Comparison of ENCODE assay signal across 8 cellular contexts in genomic region chr4:75673027-75673958, GRCh38. TPM values are rescaled to one million over a fixed set of nuclear protein-coding genes. Genes with fewer than 3 reads are reported as not detected.
DNase-seq lines count a peak whose midpoint lies in the region; ATAC-seq and TF ChIP-seq lines count a peak whose summit lies in the region.

Gene G3BP2, minus strand, starts transcription at chr4:75673411. Its CDS starts 11,386 bp downstream, at chr4:75662025.

- H4K20me1 ChIP-seq in SK-N-SH (ENCODE audit: insufficient read depth) = peaks cover 38% of the 10 kb centered on the region

- peak within 1 kb of the TSS; percentile 96 for H3K9ac ChIP-seq in SK-N-SH

- H3K27me3 ChIP-seq in SK-N-SH (ENCODE audit: insufficient read depth) (no peaks in the 10 kb centered on the region), gastroesophageal sphincter (no peaks in the 10 kb centered on the region), neutrophil (no peaks in the 10 kb centered on the region)

- H3K4me1 ChIP-seq in SK-N-SH (ENCODE audit: control insufficient read depth in 1 of 2, insufficient read depth in 2 of 2, low read depth in 1 of 2, low read length in 1 of 2) (peaks cover 0 to 5% of the 10 kb centered on the region in 2 experiments; a peak in 2 of 4 replicates), gastroesophageal sphincter (peaks cover 0 to 46% (median 3%) of the 10 kb centered on the region in 3 donors), neutrophil (ENCODE audit: control insufficient read depth in 1 of 2, insufficient read depth in 1 of 2, low read depth in 1 of 2, low read length in 1 of 2) (peaks cover 29 to 32% of the 10 kb centered on the region in 2 experiments)

- peak; percentile 88 to 92 for TF ChIP-seq POLR2A in gastroesophageal sphincter (IDR thresholded peaks at IDR 0.05)

- no peaks in the 10 kb centered on the region for H3K9me3 ChIP-seq in SK-N-SH
- H3K9me3 ChIP-seq in gastroesophageal sphincter = no peaks in the 10 kb centered on the region
- H3K9me3 ChIP-seq in neutrophil = no peaks in the 10 kb centered on the region

- no peak; a peak in 1 of 4 replicates for TF ChIP-seq EP300 in SK-N-SH (IDR thresholded peaks at IDR 0.05; ENCODE audit: borderline replicate concordance in 1 of 2, low read depth in 1 of 2, low read length in 1 of 2)
- no peak for TF ChIP-seq EP300 in gastroesophageal sphincter (IDR thresholded peaks at IDR 0.05)

- POLR2A ChIA-PET in SK-N-SH (lab: Yijun Ruan, JAX) = interaction anchor here (0.6 to 2.3 kb wide), 5 partner anchors 43 to 1461 kb away, joined by 3 to 24 read pairs (median 4); partner anchors contain the start of genes CDKL2 and USO1

- peaks cover 9% of the 10 kb centered on the region for H3F3A ChIP-seq in SK-N-SH (replicated peaks; ENCODE audit: insufficient read depth)

- H3K36me3 ChIP-seq in SK-N-SH (replicated peaks in 1 of 2; ENCODE audit: control insufficient read depth in 1 of 2, insufficient read depth in 2 of 2, low read length in 1 of 2) (no peaks in the 10 kb centered on the region), gastroesophageal sphincter (no peaks in the 10 kb centered on the region), neutrophil (no peaks in the 10 kb centered on the region)

- H3K79me2 ChIP-seq in SK-N-SH (ENCODE audit: insufficient read depth) = peaks cover 49% of the 10 kb centered on the region

- 2% methylated on average over 14 of the region's 83 CpGs for WGBS in SK-N-SH (ENCODE audit: low lambda C conversion rate)
- WGBS in gastroesophageal sphincter (ENCODE audit: low coverage in 1 of 2), 2 donors = 0 to 1% methylated on average over 1 to 25 of the region's 83 CpGs

- TF ChIP-seq RAD21 in SK-N-SH (IDR thresholded peaks at IDR 0.05; ENCODE audit: low read length) = no peak; the same call in none of the 2 replicates

- no peaks in the 10 kb centered on the region for H3K9me2 ChIP-seq in SK-N-SH

- CTCF ChIA-PET in SK-N-SH (lab: Yijun Ruan, JAX) = interaction anchor here (0.8 to 6.3 kb wide), 5 partner anchors 14 to 433 kb away, joined by 3 to 45 read pairs (median 4); partner anchors contain the start of gene USO1

- peak within 1 kb of the TSS; percentile 87 to 98 for H3K27ac ChIP-seq in SK-N-SH (ENCODE audit: low read depth in 2 of 2, low read length in 1 of 2)
- H3K27ac ChIP-seq in gastroesophageal sphincter = peak within 1 kb of the TSS; percentile 95 to 99 (median 97)
- H3K27ac ChIP-seq in neutrophil = peak within 1 kb of the TSS; percentile 94
- peak within 1 kb of the TSS; percentile 96 for H3K27ac ChIP-seq in substantia nigra (ENCODE audit: low read depth, low read length, poor library complexity, severe bottlenecking)

- H3K4me2 ChIP-seq in SK-N-SH = peak within 1 kb of the TSS; percentile 92

- ATAC-seq in HG02571 (IDR thresholded peaks at IDR 0.05; ENCODE audit: unreplicated experiment) (peak; percentile 90), gastroesophageal sphincter (peak; percentile 100)

- H2AFZ ChIP-seq in SK-N-SH (ENCODE audit: low read depth) = peak within 1 kb of the TSS; percentile 86

- DNase-seq in GM04504 (ENCODE audit: low read depth) = peak; percentile 95
- peak; percentile 96 for DNase-seq in NCI-H1048 (lab: John Stamatoyannopoulos, UW)
- DNase-seq in SK-N-SH = peak; percentile 98
- DNase-seq in activated naive CD4-positive, alpha-beta T cell treated with anti-CD3 and anti-CD28 coated beads, Interleukin-2, amount 50 U/mL, for 16 hours = peak; percentile 98
- DNase-seq in substantia nigra (lab: John Stamatoyannopoulos, UW) = peak; percentile 73 to 99 (median 96)

- TF ChIP-seq CTCF in SK-N-SH (IDR thresholded peaks at IDR 0.05) (no peak), gastroesophageal sphincter (IDR thresholded peaks at IDR 0.05) (peak in 1 of 4 experiments; percentile 15), neutrophil (IDR thresholded peaks at IDR 0.05) (peak; percentile 32)

- H3K4me3 ChIP-seq in SK-N-SH (ENCODE audit: low read depth in 2 of 2, low read length in 1 of 2) (peak within 1 kb of the TSS; percentile 76 to 99), gastroesophageal sphincter (peak within 1 kb of the TSS; percentile 73 to 76), neutrophil (ENCODE audit: low read depth in 1 of 2, low read length in 1 of 2) (peak within 1 kb of the TSS; percentile 96 to 97)

TF ChIP-seq in SK-N-SH, 30 proteins besides CTCF, POLR2A, EP300 and RAD21 (continues in another document):
- TF ChIP-seq USF1 (IDR thresholded peaks at IDR 0.05; ENCODE audit: borderline replicate concordance, low read depth) (no peak), JUND (IDR thresholded peaks at IDR 0.05) (no peak), SMC3 (IDR thresholded peaks at IDR 0.05; ENCODE audit: low read depth, low read length) (no peak), FOXJ3 (CRISPR knock-in tag; IDR thresholded peaks at IDR 0.05) (no peak), ELF1 (IDR thresholded peaks at IDR 0.05) (peak; percentile 77), POLR2AphosphoS5 (IDR thresholded peaks at IDR 0.05; ENCODE audit: low read depth, low read length) (peak; percentile 86), RXRA (IDR thresholded peaks at IDR 0.05; ENCODE audit: borderline replicate concordance, low read depth) (no peak), SIN3A (IDR thresholded peaks at IDR 0.05; ENCODE audit: borderline replicate concordance, low read depth, low read length) (peak; percentile 57; the same call in 1 of the 2 replicates), GABPA (IDR thresholded peaks at IDR 0.05; ENCODE audit: low read depth) (peak; percentile 70), USF2 (IDR thresholded peaks at IDR 0.05; ENCODE audit: borderline replicate concordance, low read depth, low read length) (no peak), TAF1 (IDR thresholded peaks at IDR 0.05; ENCODE audit: borderline replicate concordance, low read depth, low read length) (peak; percentile 68), GATA2 (CRISPR knock-in tag; IDR thresholded peaks at IDR 0.05) (peak; percentile 77), CHD2 (IDR thresholded peaks at IDR 0.05; ENCODE audit: low read length, partially characterized antibody) (peak; percentile 46), NFIC (IDR thresholded peaks at IDR 0.05; ENCODE audit: borderline replicate concordance) (0 out of 2 replicates have a peak, but pooled peaks have one; percentile 14)
- TF ChIP-seq, protein P1, sequence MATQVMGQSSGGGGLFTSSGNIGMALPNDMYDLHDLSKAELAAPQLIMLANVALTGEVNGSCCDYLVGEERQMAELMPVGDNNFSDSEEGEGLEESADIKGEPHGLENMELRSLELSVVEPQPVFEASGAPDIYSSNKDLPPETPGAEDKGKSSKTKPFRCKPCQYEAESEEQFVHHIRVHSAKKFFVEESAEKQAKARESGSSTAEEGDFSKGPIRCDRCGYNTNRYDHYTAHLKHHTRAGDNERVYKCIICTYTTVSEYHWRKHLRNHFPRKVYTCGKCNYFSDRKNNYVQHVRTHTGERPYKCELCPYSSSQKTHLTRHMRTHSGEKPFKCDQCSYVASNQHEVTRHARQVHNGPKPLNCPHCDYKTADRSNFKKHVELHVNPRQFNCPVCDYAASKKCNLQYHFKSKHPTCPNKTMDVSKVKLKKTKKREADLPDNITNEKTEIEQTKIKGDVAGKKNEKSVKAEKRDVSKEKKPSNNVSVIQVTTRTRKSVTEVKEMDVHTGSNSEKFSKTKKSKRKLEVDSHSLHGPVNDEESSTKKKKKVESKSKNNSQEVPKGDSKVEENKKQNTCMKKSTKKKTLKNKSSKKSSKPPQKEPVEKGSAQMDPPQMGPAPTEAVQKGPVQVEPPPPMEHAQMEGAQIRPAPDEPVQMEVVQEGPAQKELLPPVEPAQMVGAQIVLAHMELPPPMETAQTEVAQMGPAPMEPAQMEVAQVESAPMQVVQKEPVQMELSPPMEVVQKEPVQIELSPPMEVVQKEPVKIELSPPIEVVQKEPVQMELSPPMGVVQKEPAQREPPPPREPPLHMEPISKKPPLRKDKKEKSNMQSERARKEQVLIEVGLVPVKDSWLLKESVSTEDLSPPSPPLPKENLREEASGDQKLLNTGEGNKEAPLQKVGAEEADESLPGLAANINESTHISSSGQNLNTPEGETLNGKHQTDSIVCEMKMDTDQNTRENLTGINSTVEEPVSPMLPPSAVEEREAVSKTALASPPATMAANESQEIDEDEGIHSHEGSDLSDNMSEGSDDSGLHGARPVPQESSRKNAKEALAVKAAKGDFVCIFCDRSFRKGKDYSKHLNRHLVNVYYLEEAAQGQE (IDR thresholded peaks at IDR 0.05; ENCODE audit: low read depth, low read length) = no peak
- TF ChIP-seq, protein P2, sequence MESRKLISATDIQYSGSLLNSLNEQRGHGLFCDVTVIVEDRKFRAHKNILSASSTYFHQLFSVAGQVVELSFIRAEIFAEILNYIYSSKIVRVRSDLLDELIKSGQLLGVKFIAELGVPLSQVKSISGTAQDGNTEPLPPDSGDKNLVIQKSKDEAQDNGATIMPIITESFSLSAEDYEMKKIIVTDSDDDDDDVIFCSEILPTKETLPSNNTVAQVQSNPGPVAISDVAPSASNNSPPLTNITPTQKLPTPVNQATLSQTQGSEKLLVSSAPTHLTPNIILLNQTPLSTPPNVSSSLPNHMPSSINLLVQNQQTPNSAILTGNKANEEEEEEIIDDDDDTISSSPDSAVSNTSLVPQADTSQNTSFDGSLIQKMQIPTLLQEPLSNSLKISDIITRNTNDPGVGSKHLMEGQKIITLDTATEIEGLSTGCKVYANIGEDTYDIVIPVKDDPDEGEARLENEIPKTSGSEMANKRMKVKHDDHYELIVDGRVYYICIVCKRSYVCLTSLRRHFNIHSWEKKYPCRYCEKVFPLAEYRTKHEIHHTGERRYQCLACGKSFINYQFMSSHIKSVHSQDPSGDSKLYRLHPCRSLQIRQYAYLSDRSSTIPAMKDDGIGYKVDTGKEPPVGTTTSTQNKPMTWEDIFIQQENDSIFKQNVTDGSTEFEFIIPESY (IDR thresholded peaks at IDR 0.05; ENCODE audit: borderline replicate concordance, low read depth) = no peak

RNA-seq across cellular contexts. Expression of gene G3BP2, which starts in this region (rescaled TPM):
- polyA plus RNA-seq in SK-N-SH (2012; rRNA removed) = 35.9 and 50.1 TPM in 2 replicates
- polyA plus RNA-seq in SK-N-SH (2012; cell fraction: cytosol; rRNA removed) = 61.6 and 66.2 TPM in 2 replicates
- 16.0 and 32.9 TPM in 2 replicates for polyA plus RNA-seq in SK-N-SH (2012; cell fraction: nucleus; rRNA removed)
- total RNA-seq in gastroesophageal sphincter = 100 to 1,000 TPM in 3 of 4 donors, 10 to 100 TPM in 1; 98.6 to 152 (median 129) TPM

Comparison
In these comparisons a context has a peak if more than half of its experiments do, and no peak if none do; other contexts are left out.
1. Peak in every context shown above with its lines: DNase-seq, ATAC-seq, H3K4me3 ChIP-seq and H3K27ac ChIP-seq.